In the genomic region with DNA sequence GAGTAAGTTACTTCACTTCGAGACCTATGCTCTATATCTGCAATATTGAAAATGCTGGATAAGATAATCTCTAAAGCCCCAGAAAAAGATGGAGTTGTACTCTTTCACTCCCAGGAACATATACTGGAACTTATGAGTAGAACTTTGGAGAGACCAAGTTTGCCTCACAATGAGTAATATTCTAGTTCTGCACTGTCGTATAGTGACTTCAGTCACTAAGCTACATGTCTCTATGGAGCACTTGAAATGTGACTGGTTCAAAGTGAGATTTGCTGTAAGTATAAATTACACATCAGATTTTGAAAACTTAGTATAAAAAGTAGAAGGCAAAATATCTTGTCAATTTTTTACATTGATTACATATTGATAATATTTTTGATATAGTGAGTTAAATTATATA, we compare ENCODE assay signal across 18 cellular contexts.
DNase-seq lines count a peak whose midpoint lies in the region; ATAC-seq, FAIRE-seq and TF ChIP-seq lines count a peak whose summit lies in the region.
"Had no signal": no experiment of that assay in that cellular context is flagged by ENCODE, and none has a peak within 500 bp of the region (broad histone marks: within the 10 kb centered on the region; RNA-seq: fewer than 3 reads in every experiment).

No MANE protein-coding gene starts in this region.

- no peak overlapping the region for H3K4me3 Mint-ChIP-seq in activated T-helper 17 cell treated with anti-CD3 and anti-CD28 coated beads, Interleukin-2, amount 50 U/mL, for 72 hours
- H3K4me3 Mint-ChIP-seq in stimulated activated effector memory CD8-positive, alpha-beta T cell treated with anti-CD3 and anti-CD28 coated beads, Interleukin-12 subunit alpha, Interleukin-12 subunit beta, amount 100 ng/mL, for 72 hours: no peak overlapping the region
- H3K4me3 Mint-ChIP-seq: CD4-positive, alpha-beta memory T cell; GM23338; HFFc6 had no signal

- H3K79me2 ChIP-seq in H1 (ENCODE audit: control insufficient read depth in 1 of 2, insufficient read depth in 2 of 2, low read length in 2 of 2) (no peaks in the 10 kb centered on the region), mammary epithelial cell (ENCODE audit: insufficient read depth, low read length) (no peaks in the 10 kb centered on the region)

- intact Hi-C loops in IMR-90 (cut with micrococcal nuclease): loop anchor here (10.0 kb wide), 2 partner anchors 405 to 575 kb away; no protein-coding TSS in a partner anchor
- intact Hi-C loops in mammary epithelial cell (cut with micrococcal nuclease): loop anchor here (5.0 to 10.0 kb wide), 3 partner anchors 132 to 575 kb away; no protein-coding TSS in a partner anchor

- H2BK12ac ChIP-seq in H1 (ENCODE audit: low read depth, low read length): no peak overlapping the region

- no peak overlapping the region for H2AK9ac ChIP-seq in IMR-90 (replicated peaks; ENCODE audit: low read depth, low read length, poor library complexity)

- H4K5ac ChIP-seq in IMR-90 (ENCODE audit: low read depth, low read length) (peak overlapping the region; percentile 56; the same call in 1 of the 2 replicates), H1 (ENCODE audit: insufficient read length, low read depth, low read length) (no peak overlapping the region)

- H4K20me1 ChIP-seq in IMR-90 (ENCODE audit: insufficient read depth, low read length): no peaks in the 10 kb centered on the region
- no peaks in the 10 kb centered on the region for H4K20me1 ChIP-seq in H1 (replicated peaks in 1 of 2; ENCODE audit: control insufficient read depth in 1 of 2, insufficient read depth in 2 of 2, low read length in 2 of 2)
- no peaks in the 10 kb centered on the region for H4K20me1 ChIP-seq in mammary epithelial cell (ENCODE audit: insufficient read depth, low read length)

- in situ Hi-C loops in IMR-90 (cut with MboI; ENCODE audit: low sequenced_read_pairs) (no loop called here), mammary epithelial cell (cut with MboI; ENCODE audit: low sequenced_read_pairs in 2 of 2) (no loop called here)

- H3K9me3 Mint-ChIP-seq in activated T-helper 17 cell treated with anti-CD3 and anti-CD28 coated beads, Interleukin-2, amount 50 U/mL, for 72 hours: peaks cover 8% of the 10 kb centered on the region
- no peaks in the 10 kb centered on the region for H3K9me3 Mint-ChIP-seq in stimulated activated effector memory CD8-positive, alpha-beta T cell treated with anti-CD3 and anti-CD28 coated beads, Interleukin-12 subunit alpha, Interleukin-12 subunit beta, amount 100 ng/mL, for 72 hours
- H3K9me3 Mint-ChIP-seq: GM23338, HFFc6 had no signal

- no peak overlapping the region for H3K56ac ChIP-seq in IMR-90 (ENCODE audit: extremely low read depth, insufficient read depth, low read length)
- H3K56ac ChIP-seq in H1 (replicated peaks; ENCODE audit: insufficient read length, low read depth, low read length): no peak overlapping the region

- peaks cover 7% of the 10 kb centered on the region for H3K4me1 Mint-ChIP-seq in activated T-helper 17 cell treated with anti-CD3 and anti-CD28 coated beads, Interleukin-2, amount 50 U/mL, for 72 hours
- H3K4me1 Mint-ChIP-seq in stimulated activated effector memory CD8-positive, alpha-beta T cell treated with anti-CD3 and anti-CD28 coated beads, Interleukin-12 subunit alpha, Interleukin-12 subunit beta, amount 100 ng/mL, for 72 hours: peaks cover 9% of the 10 kb centered on the region

- dilution Hi-C loops in IMR-90 (cut with HindIII; ENCODE audit: low sequenced_read_pairs, unreplicated experiment): no loop called here
- dilution Hi-C loops in mammary epithelial cell (cut with HindIII; ENCODE audit: low sequenced_read_pairs): no loop called here

- no peaks in the 10 kb centered on the region; the same call in 1 of the 2 replicates for H3K27me3 ChIP-seq in IMR-90 (ENCODE audit: control insufficient read depth, insufficient read depth, low read length)
- H3K27me3 ChIP-seq in H1 (replicated peaks in 1 of 4; ENCODE audit: control insufficient read depth in 3 of 4, extremely low read depth in 1 of 4, insufficient read depth in 3 of 4, low read length in 3 of 4): no peaks in the 10 kb centered on the region
- H3K27me3 ChIP-seq in mammary epithelial cell (ENCODE audit: insufficient read depth, low read length): no peaks in the 10 kb centered on the region

- H3K9ac ChIP-seq in IMR-90 (ENCODE audit: low read depth, low read length) (no peak overlapping the region), H1 (replicated peaks in 1 of 4; ENCODE audit: extremely low read depth in 1 of 4, low read depth in 3 of 4, low read length in 3 of 4) (no peak overlapping the region), mammary epithelial cell (ENCODE audit: insufficient read depth, low read length) (no peak overlapping the region)

- H2BK20ac ChIP-seq in IMR-90 (ENCODE audit: low read depth, low read length) (0 out of 2 replicates have a peak overlapping the region, but pooled peaks have one; percentile 34), H1 (ENCODE audit: low read length) (no peak overlapping the region)

- H4K8ac ChIP-seq in IMR-90 (ENCODE audit: low read depth in 2 of 2, low read length in 2 of 2): no peak overlapping the region
- H4K8ac ChIP-seq in H1 (ENCODE audit: extremely low read depth, insufficient read depth, low read length): no peak overlapping the region

- H2AFZ ChIP-seq in IMR-90 (replicated peaks; ENCODE audit: low read length, poor library complexity) (no peak overlapping the region), H1 (ENCODE audit: low read length) (no peak overlapping the region), mammary epithelial cell (ENCODE audit: low read depth, low read length) (no peak overlapping the region)
- H2AFZ ChIP-seq: GM23338 had no signal

- CTCF ChIA-PET in IMR-90 (lab: Yijun Ruan, JAX): interaction anchor here (0.5 kb wide), 1 partner anchor 14 kb away, joined by 4 read pairs; no protein-coding TSS in a partner anchor
- CTCF ChIA-PET in H1 (lab: Charles Lee; ENCODE audit: partially characterized antibody): no interaction called here
- CTCF ChIA-PET in mammary epithelial cell (lab: Charles Lee; ENCODE audit: low non-redundant PET): no interaction called here

- no peak overlapping the region for H3K27ac Mint-ChIP-seq in activated T-helper 17 cell treated with anti-CD3 and anti-CD28 coated beads, Interleukin-2, amount 50 U/mL, for 72 hours
- no peak overlapping the region for H3K27ac Mint-ChIP-seq in stimulated activated effector memory CD8-positive, alpha-beta T cell treated with anti-CD3 and anti-CD28 coated beads, Interleukin-12 subunit alpha, Interleukin-12 subunit beta, amount 100 ng/mL, for 72 hours
- H3K27ac Mint-ChIP-seq: CD4-positive, alpha-beta memory T cell; HFFc6 had no signal

- TF ChIP-seq RAD21 in IMR-90 (IDR thresholded peaks at IDR 0.05; ENCODE audit: low read length): no peak
- no peak for TF ChIP-seq RAD21 in H1 (IDR thresholded peaks at IDR 0.05 in 1 of 2, conservative IDR thresholded peaks at IDR 0.05 in 1 of 2; ENCODE audit: low read depth in 2 of 2, low read length in 2 of 2)

- BruUV-seq in IMR-90 (replicated peaks; lab: Mats Ljungman, UMichigan) (no TSS peak), mammary epithelial cell (replicated peaks; lab: Mats Ljungman, UMichigan) (no TSS peak)

- H3K14ac ChIP-seq in IMR-90 (replicated peaks; ENCODE audit: low read depth, low read length) (no peak overlapping the region), H1 (ENCODE audit: insufficient read length) (no peak overlapping the region)

- no peak overlapping the region for H2BK15ac ChIP-seq in IMR-90 (ENCODE audit: low read depth, low read length)
- H2BK15ac ChIP-seq in H1 (ENCODE audit: low read length): no peak overlapping the region

- H3K27ac ChIP-seq in IMR-90 (ENCODE audit: insufficient read depth, low read length): no peak overlapping the region
- H3K27ac ChIP-seq in H1 (ENCODE audit: low read depth, low read length): no peak overlapping the region
- no peak overlapping the region for H3K27ac ChIP-seq in mammary epithelial cell (ENCODE audit: insufficient read depth, low read depth, low read length)

- H2BK5ac ChIP-seq in IMR-90 (ENCODE audit: low read depth, low read length, poor library complexity, severe bottlenecking): no peak overlapping the region
- no peak overlapping the region for H2BK5ac ChIP-seq in H1 (ENCODE audit: low read depth, low read length)

- H3K4ac ChIP-seq in IMR-90 (ENCODE audit: low read depth, low read length) (no peak overlapping the region), H1 (replicated peaks; ENCODE audit: insufficient read length, low read depth, low read length) (no peak overlapping the region)

- FAIRE-seq in H1 (lab: Jason Lieb, UNC): no peak
- FAIRE-seq: GM12892 had no signal

- H3K4me2 ChIP-seq in IMR-90 (ENCODE audit: low read depth, low read length) (no peak overlapping the region), H1 (ENCODE audit: insufficient read depth in 1 of 2, low read depth in 2 of 2, low read length in 2 of 2) (no peak overlapping the region), mammary epithelial cell (ENCODE audit: insufficient read depth, low read depth, low read length) (no peak overlapping the region)
- H3K4me2 ChIP-seq: GM23338 had no signal

- H3K27me3 Mint-ChIP-seq in activated T-helper 17 cell treated with anti-CD3 and anti-CD28 coated beads, Interleukin-2, amount 50 U/mL, for 72 hours: peaks cover 4% of the 10 kb centered on the region

- H3K4me3 ChIP-seq in IMR-90 (ENCODE audit: insufficient read depth, low read depth, low read length) (no peak overlapping the region), H1 (ENCODE audit: extremely low read depth in 1 of 4, insufficient read depth in 2 of 4, low read depth in 3 of 4, low read length in 4 of 4) (no peak overlapping the region), mammary epithelial cell (replicated peaks in 1 of 3; ENCODE audit: insufficient read depth in 1 of 3, low read depth in 2 of 3, low read length in 3 of 3) (no peak overlapping the region)
- H3K4me3 ChIP-seq: GM23338, HAP-1 had no signal

- TF ChIP-seq POLR2A in IMR-90 (IDR thresholded peaks at IDR 0.05; ENCODE audit: low read depth, low read length) (no peak), H1 (IDR thresholded peaks at IDR 0.05; ENCODE audit: control extremely low read depth in 1 of 2, low read depth in 2 of 2, low read length in 2 of 2) (no peak)

- TF ChIP-seq EP300 in H1 (IDR thresholded peaks at IDR 0.05; ENCODE audit: borderline replicate concordance in 1 of 2, low read depth in 2 of 2, low read length in 2 of 2): no peak

- no peaks in the 10 kb centered on the region for H3K79me1 ChIP-seq in IMR-90 (ENCODE audit: low read depth in 1 of 2, low read length in 2 of 2)
- no peaks in the 10 kb centered on the region for H3K79me1 ChIP-seq in H1 (ENCODE audit: low read depth, low read length)

- H3K9me3 ChIP-seq in IMR-90 (ENCODE audit: control insufficient read depth, insufficient read depth, low read length): no peaks in the 10 kb centered on the region
- no peaks in the 10 kb centered on the region for H3K9me3 ChIP-seq in H1 (ENCODE audit: insufficient read depth in 2 of 2, low read depth in 1 of 2, low read length in 1 of 2)
- no peaks in the 10 kb centered on the region for H3K9me3 ChIP-seq in mammary epithelial cell (replicated peaks; ENCODE audit: insufficient read depth, low read length)
- H3K9me3 ChIP-seq: HAP-1 had no signal

- no peak overlapping the region for H3K23ac ChIP-seq in IMR-90 (ENCODE audit: low read depth, low read length)
- H3K23ac ChIP-seq in H1 (ENCODE audit: insufficient read length): no peak overlapping the region

- no peak overlapping the region for H2BK120ac ChIP-seq in IMR-90 (ENCODE audit: low read depth, low read length)
- no peak overlapping the region for H2BK120ac ChIP-seq in H1 (replicated peaks; ENCODE audit: low read depth, low read length)

- no peaks in the 10 kb centered on the region for H3K9me1 ChIP-seq in IMR-90 (ENCODE audit: insufficient read depth, low read length)

- POLR2A ChIA-PET in IMR-90 (lab: Charles Lee; ENCODE audit: unreplicated experiment) (no interaction called here), H1 (lab: Charles Lee; ENCODE audit: partially characterized antibody) (interaction anchor here (0.7 kb wide), 1 partner anchor 135 kb away, joined by 4 read pairs; no protein-coding TSS in a partner anchor)

- TF ChIP-seq CTCF in IMR-90 (conservative IDR thresholded peaks at IDR 0.05; ENCODE audit: low read depth, low read length) (no peak), H1 (IDR thresholded peaks at IDR 0.05; ENCODE audit: control extremely low read depth in 1 of 3, insufficient read depth in 1 of 3, low read depth in 1 of 3, low read length in 3 of 3) (no peak), mammary epithelial cell (conservative IDR thresholded peaks at IDR 0.05 in 1 of 2, IDR thresholded peaks at IDR 0.05 in 1 of 2; ENCODE audit: extremely low read depth in 1 of 2, insufficient read depth in 1 of 2, low read depth in 1 of 2, low read length in 2 of 2) (no peak)

- no peaks in the 10 kb centered on the region; the same call in 1 of the 2 replicates for H3K23me2 ChIP-seq in H1 (ENCODE audit: low read depth, low read length)

- ATAC-seq in IMR-90 (ENCODE audit: low read depth): no peak
- peak; percentile 23 for ATAC-seq in activated T-helper 17 cell treated with anti-CD3 and anti-CD28 coated beads, Interleukin-2, amount 50 U/mL, for 72 hours (replicated peaks)
- ATAC-seq in stimulated activated effector memory CD8-positive, alpha-beta T cell treated with anti-CD3 and anti-CD28 coated beads, Interleukin-12 subunit alpha, Interleukin-12 subunit beta, amount 100 ng/mL, for 72 hours: peak; percentile 37
- ATAC-seq: GM23338 had no signal

- no peak overlapping the region for H3K18ac ChIP-seq in IMR-90 (ENCODE audit: low read depth, low read length)
- H3K18ac ChIP-seq in H1 (ENCODE audit: extremely low read depth, low read length): no peak overlapping the region

- H4K91ac ChIP-seq in IMR-90 (ENCODE audit: insufficient read depth, low read depth, low read length) (no peak overlapping the region), H1 (replicated peaks; ENCODE audit: insufficient read length, low read length) (peak overlapping the region; percentile 15)

- H2AK5ac ChIP-seq in IMR-90 (ENCODE audit: low read depth, low read length) (no peak overlapping the region), H1 (ENCODE audit: low read depth, low read length) (no peak overlapping the region)

- no peaks in the 10 kb centered on the region for H3K36me3 ChIP-seq in IMR-90 (ENCODE audit: control insufficient read depth, insufficient read depth, low read length)
- H3K36me3 ChIP-seq in H1 (ENCODE audit: control insufficient read depth in 2 of 4, insufficient read depth in 4 of 4, low read length in 3 of 4): no peaks in the 10 kb centered on the region
- no peaks in the 10 kb centered on the region for H3K36me3 ChIP-seq in mammary epithelial cell (ENCODE audit: insufficient read depth, low read length)
- H3K36me3 ChIP-seq: HAP-1 had no signal

- H3K4me1 ChIP-seq in IMR-90 (ENCODE audit: control insufficient read depth, insufficient read depth, low read length) (peaks cover 2% of the 10 kb centered on the region; the same call in 1 of the 2 replicates), H1 (replicated peaks in 1 of 4; ENCODE audit: control insufficient read depth in 3 of 4, insufficient read depth in 4 of 4, low read length in 3 of 4) (peaks cover 0 to 14% (median 7%) of the 10 kb centered on the region in 4 experiments; a peak in 5 of 7 replicates), mammary epithelial cell (ENCODE audit: insufficient read depth, low read length) (peaks cover 13% of the 10 kb centered on the region)
- H3K4me1 ChIP-seq: HAP-1 had no signal

- DNase-seq in IMR-90 (no peak), H1 (ENCODE audit: low read depth in 1 of 2, low spot score in 2 of 2) (no peak), mammary epithelial cell (no peak), KG1 (lab: John Stamatoyannopoulos, UW) (no peak)
- no peak for DNase-seq in stimulated activated effector memory CD8-positive, alpha-beta T cell treated with anti-CD3 and anti-CD28 coated beads, Interleukin-12 subunit alpha, Interleukin-12 subunit beta, amount 100 ng/mL, for 72 hours (ENCODE audit: low spot score in 2 of 2)
- DNase-seq in NK-92 treated with Interleukin-12 subunit alpha and Interleukin-12 subunit beta, amount 100 ng/mL, for 24 hours (lab: John Stamatoyannopoulos, UW): no peak
- DNase-seq: C1 segment of cervical spinal cord; Calu3; CD4-positive, alpha-beta memory T cell; COR-L47; DMS53; DMS79 treated with DMSO at 0.1 percent for 48 hours; GF-D8; HFFc6 had no signal

- no CpG with 5 or more reads among the region's 2 CpGs for WGBS in IMR-90 (ENCODE audit: extremely low coverage in 2 of 2, insufficient read length in 1 of 2), 2 experiments
- 98% methylated on average over 2 of the region's 2 CpGs; no CpG with 5 or more reads in 1 of the 2 experiments for WGBS in H1 (ENCODE audit: extremely low coverage in 1 of 2, insufficient coverage in 1 of 2, insufficient read length in 1 of 2, insufficient replicate concordance in 2 of 2, low coverage in 1 of 2, low lambda C conversion rate in 2 of 2, missing lambda C conversion rate in 1 of 2), 2 experiments
- 100% methylated on average over 2 of the region's 2 CpGs for WGBS in mammary epithelial cell (ENCODE audit: low coverage, missing lambda C conversion rate)

- H3K36me3 Mint-ChIP-seq in activated T-helper 17 cell treated with anti-CD3 and anti-CD28 coated beads, Interleukin-2, amount 50 U/mL, for 72 hours (ENCODE audit: low read depth): no peaks in the 10 kb centered on the region
- H3K36me3 Mint-ChIP-seq in stimulated activated effector memory CD8-positive, alpha-beta T cell treated with anti-CD3 and anti-CD28 coated beads, Interleukin-12 subunit alpha, Interleukin-12 subunit beta, amount 100 ng/mL, for 72 hours: no peaks in the 10 kb centered on the region
